13 cellular contexts compared by ENCODE assay signal in genomic region chr5:158967566-158967965, GRCh38.
DNase-seq lines count a peak whose midpoint lies in the region; ATAC-seq lines count a peak whose summit lies in the region.
"Had no signal": no experiment of that assay in that cellular context is flagged by ENCODE, and none has a peak within 500 bp of the region (broad histone marks: within the 10 kb centered on the region; RNA-seq: fewer than 3 reads in every experiment).

No MANE protein-coding gene starts in this region.

- ATAC-seq in HG02610 (IDR thresholded peaks at IDR 0.05; ENCODE audit: unreplicated experiment) (peak; percentile 61), HG03095 (IDR thresholded peaks at IDR 0.05; ENCODE audit: unreplicated experiment) (no peak), GM18873 (IDR thresholded peaks at IDR 0.05; ENCODE audit: low FRiP score, unreplicated experiment) (no peak)
- ATAC-seq: HCT116; stimulated activated effector memory CD8-positive, alpha-beta T cell treated with anti-CD3 and anti-CD28 coated beads, Interleukin-12 subunit alpha, Interleukin-12 subunit beta, amount 100 ng/mL, for 72 hours had no signal

- peaks cover 42% of the 10 kb centered on the region for H3K4me1 ChIP-seq in SJSA1 (replicated peaks)

- H3K9me3 ChIP-seq in SJSA1 (replicated peaks) = no peaks in the 10 kb centered on the region

- H3K27me3 ChIP-seq in SJSA1 (replicated peaks) = no peaks in the 10 kb centered on the region

- H3K27ac ChIP-seq in SJSA1 = peak overlapping the region; percentile 64

- DNase-seq in AG08395 (ENCODE audit: low spot score) = peak; percentile 40
- DNase-seq in SJSA1 (ENCODE audit: low read depth in 1 of 2, low spot score in 2 of 2) = peak; percentile 76 to 93
- DNase-seq in foreskin melanocyte = peak; percentile 91
- no peak for DNase-seq in NK-92 treated with Interleukin-12 subunit alpha and Interleukin-12 subunit beta, amount 100 ng/mL, for 24 hours (lab: John Stamatoyannopoulos, UW)
- DNase-seq in HK-2 (ENCODE audit: unreplicated experiment) = no peak
- DNase-seq: activated CD8-positive, alpha-beta memory T cell treated with anti-CD3 and anti-CD28 coated beads, Interleukin-2, amount 50 U/mL, for 4 hours; C1 segment of cervical spinal cord; MM.1S had no signal

- no peaks in the 10 kb centered on the region for H3K36me3 ChIP-seq in SJSA1

- H3K4me3 ChIP-seq in SJSA1 = no peak overlapping the region

Comparison
In these comparisons a context has a peak if more than half of its experiments do, and no peak if none do; other contexts are left out.
1. DNase-seq: peak in AG08395 (single experiment), SJSA1 (2 of 2) and foreskin melanocyte (single experiment); none in NK-92 treated with Interleukin-12 subunit alpha and Interleukin-12 subunit beta, amount 100 ng/mL, for 24 hours (single experiment) and HK-2 (single experiment).